In the genomic region with DNA sequence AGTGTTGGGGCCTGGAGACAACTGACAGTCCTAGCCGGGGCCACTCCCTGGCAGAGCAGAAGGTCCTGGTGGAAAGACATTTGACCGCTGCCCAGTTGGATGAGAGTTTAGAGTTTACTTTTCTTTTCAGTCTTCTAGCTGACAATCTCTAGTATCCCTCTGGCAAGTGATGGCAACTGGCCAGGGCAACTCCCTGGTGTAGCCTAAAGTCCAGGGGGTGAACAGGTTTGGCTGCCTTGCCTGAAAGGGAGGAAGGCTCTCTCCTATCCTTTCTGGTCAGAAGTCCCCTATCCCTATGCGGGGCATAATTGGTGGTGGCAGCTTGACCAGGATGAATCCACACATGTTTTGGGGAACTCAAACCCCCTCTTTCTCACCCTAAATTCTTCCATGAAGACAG, we compare ENCODE assay signal across 24 cellular contexts.
"Had no signal": no experiment of that assay in that cellular context is flagged by ENCODE, and none has a peak within 500 bp of the region (broad histone marks: within the 10 kb centered on the region; RNA-seq: fewer than 3 reads in every experiment).

No MANE protein-coding gene starts in this region.

- H3K27ac ChIP-seq: epithelial cell of prostate, esophagus squamous epithelium, gastroesophageal sphincter, neutrophil, parathyroid adenoma, psoas muscle, right lobe of liver, spleen, upper lobe of left lung, uterus had no signal

- H3K9ac ChIP-seq: parathyroid adenoma had no signal

- H3K4me3 ChIP-seq: esophagus squamous epithelium, gastroesophageal sphincter, lung, psoas muscle, right lobe of liver, spleen, upper lobe of left lung, uterus had no signal

- ATAC-seq: gastroesophageal sphincter; left ventricle myocardium superior; naive thymus-derived CD8-positive, alpha-beta T cell; psoas muscle had no signal

- DNase-seq: central memory CD4-positive, alpha-beta T cell; cortex of kidney; effector memory CD4-positive, alpha-beta T cell; esophagus squamous epithelium; foreskin fibroblast; glutamatergic neuron; left ventricle myocardium superior; mesendoderm; naive thymus-derived CD8-positive, alpha-beta T cell; psoas muscle; retina; spleen; stimulated activated CD4-positive, alpha-beta T cell treated with anti-CD3 and anti-CD28 coated beads, Interleukin-15, amount 100 ng/mL, for 24 hours; stimulated activated CD4-positive, alpha-beta T cell treated with anti-CD3 and anti-CD28 coated beads, Interleukin-1b, Interleukin-23, amount 100 ng/mL, for 48 hours; stimulated activated CD4-positive, alpha-beta T cell treated with anti-CD3 and anti-CD28 coated beads, Interleukin-4, amount 100 ng/mL, for 4 hours; stimulated activated naive CD4-positive, alpha-beta T cell treated with Interleukin-2 at 50 U/mL for 16 hours; upper lobe of left lung; uterus had no signal

- H3K36me3 ChIP-seq: esophagus squamous epithelium, gastroesophageal sphincter, neutrophil, right lobe of liver, spleen, upper lobe of left lung, uterus had no signal

- H3K4me1 ChIP-seq: esophagus squamous epithelium, gastroesophageal sphincter, parathyroid adenoma, psoas muscle, right lobe of liver, spleen, upper lobe of left lung, uterus had no signal

- H3K27me3 ChIP-seq: right lobe of liver, upper lobe of left lung had no signal

- H3K9me3 ChIP-seq: esophagus squamous epithelium, gastroesophageal sphincter, neutrophil, psoas muscle, right lobe of liver, spleen, upper lobe of left lung, uterus had no signal
